8 cellular contexts compared by ENCODE assay signal in the genomic region with DNA sequence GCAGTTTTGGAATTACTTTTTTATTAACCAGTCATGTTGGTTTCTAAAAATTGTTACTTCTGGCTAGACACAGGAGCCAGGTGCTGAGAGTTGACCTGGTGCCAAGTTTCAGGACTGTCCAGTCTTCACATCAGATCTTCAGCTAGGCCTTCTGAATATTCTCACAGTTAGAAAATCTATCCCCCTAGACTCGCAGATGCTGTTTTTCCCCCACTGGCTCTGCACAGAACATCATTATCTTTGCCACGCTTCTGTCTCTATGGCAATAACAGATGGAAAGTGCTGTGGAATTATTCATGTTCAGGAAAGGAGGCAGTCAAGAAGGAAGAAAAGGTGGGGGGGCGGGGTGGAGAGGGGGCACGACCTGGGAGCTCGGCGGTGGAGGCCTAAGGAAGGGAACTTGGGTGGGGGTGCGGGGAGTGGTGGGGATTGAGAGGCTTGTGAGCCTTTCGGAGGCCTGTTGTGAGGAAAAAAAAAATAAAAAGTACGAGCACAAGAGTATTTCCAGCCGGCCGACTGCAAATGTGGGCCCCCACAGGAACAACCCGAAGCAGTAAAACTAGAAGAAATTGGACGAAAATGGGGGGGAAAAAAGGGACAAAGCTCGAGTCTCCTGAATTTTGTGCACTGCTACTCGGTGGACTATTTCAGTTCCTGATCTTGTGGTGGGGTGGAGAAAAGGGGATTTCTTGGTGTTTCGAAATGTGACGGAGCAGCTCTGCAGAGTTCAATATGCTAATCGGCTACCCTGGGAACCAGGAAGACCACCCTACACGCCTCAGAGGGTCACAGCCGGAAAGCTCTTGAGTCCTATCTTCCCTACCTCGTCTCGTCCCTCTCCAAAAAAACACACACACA. TPM values are rescaled to one million over a fixed set of nuclear protein-coding genes. Genes with fewer than 3 reads are reported as not detected.
A peak's percentile ranks its signal among the peaks of the same experiment; 100 is the strongest.
DNase-seq lines count a peak whose midpoint lies in the region; ATAC-seq, FAIRE-seq and TF ChIP-seq lines count a peak whose summit lies in the region.

No MANE protein-coding gene starts in this region.

- peaks cover 22% of the 10 kb centered on the region for H3K4me1 ChIP-seq in hepatocyte (ENCODE audit: insufficient read depth)
- H3K4me1 ChIP-seq in rectal smooth muscle tissue (ENCODE audit: control insufficient read depth, insufficient read depth, low read length), result peaks cover 4% of the 10 kb centered on the region

- ATAC-seq in GM18517 (IDR thresholded peaks at IDR 0.05; ENCODE audit: unreplicated experiment) (peak; percentile 27), HG03045 (IDR thresholded peaks at IDR 0.05; ENCODE audit: unreplicated experiment) (peak; percentile 16)

- peak; percentile 52 for DNase-seq in AG10803 (ENCODE audit: low read depth)
- peak; percentile 34 for DNase-seq in NCI-H446 treated with DMSO at 0.1 percent for 48 hours (lab: John Stamatoyannopoulos, UW)
- DNase-seq in hepatocyte (ENCODE audit: low spot score), result peak; percentile 76
- DNase-seq in HTR-8/SVneo (ENCODE audit: insufficient read length, low spot score), result no peak

- H3K36me3 ChIP-seq in hepatocyte (replicated peaks; ENCODE audit: insufficient read depth, low read depth) (no peaks in the 10 kb centered on the region), rectal smooth muscle tissue (ENCODE audit: control insufficient read depth, insufficient read depth, low read length) (peaks cover 2% of the 10 kb centered on the region)

- no peak for FAIRE-seq in HTR-8/SVneo (lab: Jason Lieb, UNC)

- peak overlapping the region; percentile 51 for H3K9ac ChIP-seq in rectal smooth muscle tissue (ENCODE audit: low read length)

- peak overlapping the region; percentile 99 for H3K27ac ChIP-seq in adipose tissue (ENCODE audit: low read depth, low read length)
- peak overlapping the region; percentile 96 for H3K27ac ChIP-seq in hepatocyte
- H3K27ac ChIP-seq in rectal smooth muscle tissue (ENCODE audit: low read depth, low read length), result peak overlapping the region; percentile 82

- TF ChIP-seq CTCF in AG10803 (conservative IDR thresholded peaks at IDR 0.05; ENCODE audit: low read length) (no peak), hepatocyte (IDR thresholded peaks at IDR 0.05; ENCODE audit: poor library complexity) (no peak)

- 4 to 5% (median 5%) methylated on average over 22 of the region's 22 CpGs for WGBS in adipose tissue, 3 donors
- WGBS in hepatocyte (ENCODE audit: low lambda C conversion rate, missing lambda C conversion rate), result 4% methylated on average over 18 of the region's 22 CpGs

- peak overlapping the region; percentile 72 for H3K4me2 ChIP-seq in hepatocyte

- H3K79me2 ChIP-seq in hepatocyte, result peaks cover 27% of the 10 kb centered on the region

- H3K4me3 ChIP-seq in AG10803 (ENCODE audit: low read length), result peak overlapping the region; percentile 64
- H3K4me3 ChIP-seq in hepatocyte, result peak overlapping the region; percentile 14
- H3K4me3 ChIP-seq in rectal smooth muscle tissue (ENCODE audit: low read length), result peak overlapping the region; percentile 56

- H3K27me3 ChIP-seq in hepatocyte (no peaks in the 10 kb centered on the region), rectal smooth muscle tissue (ENCODE audit: control insufficient read depth, insufficient read depth, low read length) (no peaks in the 10 kb centered on the region)

- peaks cover 19% of the 10 kb centered on the region for H4K20me1 ChIP-seq in hepatocyte (ENCODE audit: insufficient read depth, poor library complexity, severe bottlenecking)

- peak overlapping the region; percentile 22 for H2AFZ ChIP-seq in hepatocyte

- H3K9me2 ChIP-seq in hepatocyte (replicated peaks; ENCODE audit: insufficient read depth), result no peaks in the 10 kb centered on the region

- no peaks in the 10 kb centered on the region for H3K9me3 ChIP-seq in hepatocyte (ENCODE audit: low read depth)

RNA-seq across cellular contexts. Expression of gene SKIL, which starts 1.5 kb away (rescaled TPM):
- polyA plus RNA-seq in adipose tissue (10 to 100 TPM in 2 of 3 donors, 1 to 10 TPM in 1; 3.4 to 16.0 (median 13.3) TPM), hepatocyte (28.3 and 28.9 TPM in 2 replicates)
- total RNA-seq in hepatocyte, result 79.3 and 87.5 TPM in 2 replicates

Comparison
In these comparisons a context has a peak if more than half of its experiments do, and no peak if none do; other contexts are left out.
1. H3K4me3 ChIP-seq: peak in every context shown above with its lines; median percentile 64 in AG10803; 56 in rectal smooth muscle tissue; 14 in hepatocyte.